Comparison of ENCODE assay signal across 22 cellular contexts in genomic region chr6:122394016-122394415, GRCh38.
"Had no signal": no experiment of that assay in that cellular context is flagged by ENCODE, and none has a peak within 500 bp of the region (broad histone marks: within the 10 kb centered on the region; RNA-seq: fewer than 3 reads in every experiment).

No MANE protein-coding gene starts in this region.

- DNase-seq: colonic mucosa; dermis blood vessel endothelial cell; foreskin keratinocyte; heart left ventricle; hippocampal formation; left colon; left ventricle myocardium superior; mesendoderm; naive thymus-derived CD8-positive, alpha-beta T cell; nucleus accumbens; pancreas; right cardiac atrium; stimulated activated CD4-positive, alpha-beta T cell treated with anti-CD3 and anti-CD28 coated beads, Interleukin-2, amount 100 ng/mL, for 48 hours; stimulated activated naive CD8-positive, alpha-beta T cell treated with anti-CD3 and anti-CD28 coated beads, Interleukin-15, Interleukin-2, amounts not matched to agents 100 U/mL and 50 U/mL, for 24 hours; tibial artery; upper lobe of left lung; uterus had no signal

- ATAC-seq: heart left ventricle; left colon; left ventricle myocardium superior; naive thymus-derived CD8-positive, alpha-beta T cell; pancreas; right cardiac atrium had no signal

- H3K36me3 Mint-ChIP-seq: naive thymus-derived CD8-positive, alpha-beta T cell; stimulated activated effector memory CD8-positive, alpha-beta T cell treated with anti-CD3 and anti-CD28 coated beads, Interleukin-12 subunit alpha, Interleukin-12 subunit beta, amount 100 ng/mL, for 72 hours had no signal

- H3K4me1 ChIP-seq: colonic mucosa, pancreas, uterus had no signal

- H3K36me3 ChIP-seq: colonic mucosa, heart left ventricle, pancreas, tibial artery, upper lobe of left lung, uterus had no signal

- H3K27ac Mint-ChIP-seq: naive thymus-derived CD8-positive, alpha-beta T cell; progenitor cell of endocrine pancreas; stimulated activated effector memory CD8-positive, alpha-beta T cell treated with anti-CD3 and anti-CD28 coated beads, Interleukin-12 subunit alpha, Interleukin-12 subunit beta, amount 100 ng/mL, for 72 hours had no signal

- H3K9me3 ChIP-seq: colonic mucosa, heart left ventricle, pancreas, tibial artery, upper lobe of left lung, uterus had no signal

- H3K27me3 ChIP-seq: colonic mucosa, foreskin keratinocyte, pancreas, tibial artery, upper lobe of left lung, uterus had no signal

- H3K27ac ChIP-seq: colonic mucosa, foreskin keratinocyte, heart left ventricle, pancreas, tibial artery, upper lobe of left lung, uterus had no signal

- H3K4me3 ChIP-seq: colonic mucosa, heart left ventricle, lung, pancreas, smooth muscle cell, tibial artery, upper lobe of left lung, uterus had no signal

- H3K9me3 Mint-ChIP-seq: naive thymus-derived CD8-positive, alpha-beta T cell; neural crest cell; stimulated activated effector memory CD8-positive, alpha-beta T cell treated with anti-CD3 and anti-CD28 coated beads, Interleukin-12 subunit alpha, Interleukin-12 subunit beta, amount 100 ng/mL, for 72 hours had no signal
